ENCODE assay signal across 20 cellular contexts in genomic region chrX:29666361-29666760, GRCh38.
DNase-seq lines count a peak whose midpoint lies in the region; ATAC-seq lines count a peak whose summit lies in the region.
"Had no signal": no experiment of that assay in that cellular context is flagged by ENCODE, and none has a peak within 500 bp of the region (broad histone marks: within the 10 kb centered on the region; RNA-seq: fewer than 3 reads in every experiment).

No MANE protein-coding gene starts in this region.

- DNase-seq in ELR (ENCODE audit: low read depth) (peak; percentile 43), M059J (ENCODE audit: low read depth) (peak; percentile 56), astrocyte of the hippocampus (ENCODE audit: low read depth, low spot score) (peak; percentile 6), iris pigment epithelial cell (ENCODE audit: low read depth) (peak; percentile 55), putamen (ENCODE audit: low spot score) (no peak), activated T-cell treated with anti-CD3 and anti-CD28 coated beads for 4 hours (no peak)
- DNase-seq: ACHN; Calu3; CD4-positive, CD25-positive, alpha-beta regulatory T cell; GOT3; MG63; NCI-H1092; NCI-H1694; NCI-H2227 treated with DMSO at 0.1 percent for 48 hours; NCI-H524; Peyer's patch; Right ventricle myocardium superior had no signal

- ATAC-seq in GM19467 (IDR thresholded peaks at IDR 0.05; ENCODE audit: unreplicated experiment) (no peak), HG02642 (IDR thresholded peaks at IDR 0.05; ENCODE audit: poor library complexity, unreplicated experiment) (no peak)
- ATAC-seq: HepG2 had no signal

Comparison
In these comparisons a context has a peak if more than half of its experiments do, and no peak if none do; other contexts are left out.
1. DNase-seq: peak in ELR (single experiment), M059J (single experiment), astrocyte of the hippocampus (single experiment) and iris pigment epithelial cell (single experiment); none in putamen (single experiment) and activated T-cell treated with anti-CD3 and anti-CD28 coated beads for 4 hours (single experiment).